In the genomic region with DNA sequence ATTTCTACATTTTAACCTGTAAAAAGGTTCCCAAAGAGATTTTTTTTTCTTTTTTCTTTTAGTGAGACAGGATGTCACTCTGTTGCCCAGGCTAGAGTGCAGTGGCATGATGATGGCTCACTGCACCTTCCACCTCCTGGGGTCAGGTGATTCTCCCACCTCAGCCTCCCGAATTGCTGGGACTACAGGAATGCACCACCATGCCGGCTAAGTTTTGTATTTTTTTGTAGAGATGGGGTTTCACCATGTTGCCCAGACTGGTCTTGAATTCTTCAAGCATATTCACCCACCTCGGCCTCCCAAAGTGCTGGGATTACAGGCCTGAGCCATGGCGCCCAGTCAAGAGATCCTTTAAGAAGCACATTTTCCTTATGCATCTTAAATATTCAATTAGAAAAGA, we compare ENCODE assay signal across 17 cellular contexts. TPM values are rescaled to one million over a fixed set of nuclear protein-coding genes. Genes with fewer than 3 reads are reported as not detected.
DNase-seq lines count a peak whose midpoint lies in the region; ATAC-seq and TF ChIP-seq lines count a peak whose summit lies in the region.
"Had no signal": no experiment of that assay in that cellular context is flagged by ENCODE, and none has a peak within 500 bp of the region (broad histone marks: within the 10 kb centered on the region; RNA-seq: fewer than 3 reads in every experiment).

No MANE protein-coding gene starts in this region.

- H3K36me3 ChIP-seq in Peyer's patch = no peaks in the 10 kb centered on the region
- H3K36me3 ChIP-seq: ovary, SJCRH30 had no signal

- no peak for DNase-seq in stimulated activated naive CD8-positive, alpha-beta T cell treated with anti-CD3 and anti-CD28 coated beads, Interleukin-15, Interleukin-2, amounts not matched to agents 100 U/mL and 50 U/mL, for 24 hours
- no peak for DNase-seq in Peyer's patch
- DNase-seq in activated naive CD8-positive, alpha-beta T cell treated with anti-CD3 and anti-CD28 coated beads, Interleukin-2, amount 50 U/mL, for 24 hours = no peak
- no peak for DNase-seq in COLO668 (lab: John Stamatoyannopoulos, UW; ENCODE audit: unreplicated experiment)
- DNase-seq in amniotic stem cell (lab: John Stamatoyannopoulos, UW) = no peak
- no peak for DNase-seq in NCI-H2107 treated with DMSO at 0.1 percent for 48 hours (lab: John Stamatoyannopoulos, UW; ENCODE audit: unreplicated experiment)
- no peak for DNase-seq in kidney tubule cell (ENCODE audit: low spot score)
- DNase-seq: dorsolateral prefrontal cortex, left ventricle myocardium superior, NCI-H1092 treated with DMSO at 0.1 percent for 48 hours, NCI-H524 treated with DMSO at 0.1 percent for 48 hours, ovary, SJCRH30 had no signal

- no peak for ATAC-seq in stimulated activated naive CD8-positive, alpha-beta T cell treated with anti-CD3 and anti-CD28 coated beads, Interleukin-15, Interleukin-2, amounts not matched to agents 100 U/mL and 50 U/mL, for 24 hours
- ATAC-seq in activated naive CD8-positive, alpha-beta T cell treated with anti-CD3 and anti-CD28 coated beads, Interleukin-2, amount 50 U/mL, for 24 hours = no peak
- ATAC-seq: esophagus mucosa, GM23338, left ventricle myocardium superior, sciatic nerve had no signal

- no peak for TF ChIP-seq CTCF in Peyer's patch (IDR thresholded peaks at IDR 0.05)

- peaks cover 80% of the 10 kb centered on the region for H3K36me3 Mint-ChIP-seq in stimulated activated naive CD8-positive, alpha-beta T cell treated with anti-CD3 and anti-CD28 coated beads, Interleukin-15, Interleukin-2, amounts not matched to agents 100 ng/mL and 50 ng/mL, for 24 hours (ENCODE audit: low read depth)
- peaks cover 70% of the 10 kb centered on the region for H3K36me3 Mint-ChIP-seq in activated naive CD8-positive, alpha-beta T cell treated with anti-CD3 and anti-CD28 coated beads, Interleukin-2, amount 50 U/mL, for 24 hours (ENCODE audit: low read depth)

- peak overlapping the region; percentile 72 for H3K4me3 Mint-ChIP-seq in stimulated activated naive CD8-positive, alpha-beta T cell treated with anti-CD3 and anti-CD28 coated beads, Interleukin-15, Interleukin-2, amounts not matched to agents 100 ng/mL and 50 ng/mL, for 24 hours
- H3K4me3 Mint-ChIP-seq in activated naive CD8-positive, alpha-beta T cell treated with anti-CD3 and anti-CD28 coated beads, Interleukin-2, amount 50 U/mL, for 24 hours = peak overlapping the region; percentile 74
- H3K4me3 Mint-ChIP-seq: GM23338 had no signal

- peaks cover 0 to 15% (median 4%) of the 10 kb centered on the region in 4 donors for H3K4me1 ChIP-seq in Peyer's patch
- H3K4me1 ChIP-seq: SJCRH30 had no signal

- H3K27ac Mint-ChIP-seq in stimulated activated naive CD8-positive, alpha-beta T cell treated with anti-CD3 and anti-CD28 coated beads, Interleukin-15, Interleukin-2, amounts not matched to agents 100 ng/mL and 50 ng/mL, for 24 hours = peak overlapping the region; percentile 97
- H3K27ac Mint-ChIP-seq in activated naive CD8-positive, alpha-beta T cell treated with anti-CD3 and anti-CD28 coated beads, Interleukin-2, amount 50 U/mL, for 24 hours = peak overlapping the region; percentile 97

- no peaks in the 10 kb centered on the region for H3K9me3 Mint-ChIP-seq in stimulated activated naive CD8-positive, alpha-beta T cell treated with anti-CD3 and anti-CD28 coated beads, Interleukin-15, Interleukin-2, amounts not matched to agents 100 ng/mL and 50 ng/mL, for 24 hours
- H3K9me3 Mint-ChIP-seq in activated naive CD8-positive, alpha-beta T cell treated with anti-CD3 and anti-CD28 coated beads, Interleukin-2, amount 50 U/mL, for 24 hours = no peaks in the 10 kb centered on the region
- H3K9me3 Mint-ChIP-seq: GM23338 had no signal

- peak overlapping the region in 3 of 4 donors; percentile 24 to 62 (median 26) for H3K27ac ChIP-seq in Peyer's patch
- H3K27ac ChIP-seq: dorsolateral prefrontal cortex, ovary, SJCRH30 had no signal

- no peaks in the 10 kb centered on the region for H3K9me3 ChIP-seq in Peyer's patch
- H3K9me3 ChIP-seq: ovary, SJCRH30 had no signal

- TF ChIP-seq POLR2A in Peyer's patch (IDR thresholded peaks at IDR 0.05) = no peak

- H3K4me1 Mint-ChIP-seq in stimulated activated naive CD8-positive, alpha-beta T cell treated with anti-CD3 and anti-CD28 coated beads, Interleukin-15, Interleukin-2, amounts not matched to agents 100 ng/mL and 50 ng/mL, for 24 hours (ENCODE audit: low read depth) = peaks cover 95% of the 10 kb centered on the region
- peaks cover 94% of the 10 kb centered on the region for H3K4me1 Mint-ChIP-seq in activated naive CD8-positive, alpha-beta T cell treated with anti-CD3 and anti-CD28 coated beads, Interleukin-2, amount 50 U/mL, for 24 hours

- no peaks in the 10 kb centered on the region for H3K27me3 ChIP-seq in Peyer's patch
- H3K27me3 ChIP-seq: ovary, SJCRH30 had no signal

- H3K4me3 ChIP-seq in Peyer's patch = no peak overlapping the region
- H3K4me3 ChIP-seq: dorsolateral prefrontal cortex, GM23338, ovary, SJCRH30 had no signal

- no peaks in the 10 kb centered on the region for H3K27me3 Mint-ChIP-seq in stimulated activated naive CD8-positive, alpha-beta T cell treated with anti-CD3 and anti-CD28 coated beads, Interleukin-15, Interleukin-2, amounts not matched to agents 100 ng/mL and 50 ng/mL, for 24 hours
- no peaks in the 10 kb centered on the region for H3K27me3 Mint-ChIP-seq in activated naive CD8-positive, alpha-beta T cell treated with anti-CD3 and anti-CD28 coated beads, Interleukin-2, amount 50 U/mL, for 24 hours

RNA-seq across cellular contexts. Expression of gene RHOH, which starts 12.6 kb away (rescaled TPM):
- 10 to 100 TPM in 2 of 4 donors, 1 to 10 TPM in 2; 3.0 to 46.2 (median 9.8) TPM for total RNA-seq in Peyer's patch
- total RNA-seq: SJCRH30 had no signal
